ENCODE assay signal across 18 cellular contexts in the genomic region with DNA sequence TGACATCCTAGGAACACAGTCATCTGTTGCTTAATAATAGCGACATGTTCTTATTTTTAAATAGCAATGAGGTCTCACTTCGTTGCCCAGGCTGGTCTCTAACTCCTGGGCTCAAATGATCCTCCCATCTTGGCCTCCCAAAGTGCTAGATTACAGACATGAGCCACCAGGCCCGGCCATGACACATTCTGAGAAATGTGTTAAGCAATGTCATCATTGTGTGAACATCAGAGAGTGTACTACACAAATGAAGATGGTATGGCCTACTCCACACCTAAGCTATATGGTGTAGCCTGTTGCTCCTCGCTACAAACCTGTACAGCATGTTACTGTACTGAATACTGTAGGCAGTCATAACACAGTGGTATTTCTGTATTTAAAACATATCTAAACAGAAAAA.
"Had no signal": no experiment of that assay in that cellular context is flagged by ENCODE, and none has a peak within 500 bp of the region (broad histone marks: within the 10 kb centered on the region; RNA-seq: fewer than 3 reads in every experiment).

No MANE protein-coding gene starts in this region.

- H3K4me3 Mint-ChIP-seq: activated CD8-positive, alpha-beta T cell treated with anti-CD3 and anti-CD28 coated beads, Interleukin-2, amount 10 ng/mL, durations not matched to agents 7 days and 5 days; activated naive CD8-positive, alpha-beta T cell; dendritic cell treated with granulocyte-macrophage colony-stimulating factor and Interleukin-4, amounts not matched to agents 40 ng/mL and 50 ng/mL, for 4 days; endodermal cell had no signal

- ATAC-seq: activated CD8-positive, alpha-beta T cell treated with anti-CD3 and anti-CD28 coated beads, Interleukin-2, amount 10 ng/mL, durations not matched to agents 7 days and 5 days; left colon; stimulated activated naive CD8-positive, alpha-beta T cell treated with anti-CD3 and anti-CD28 coated beads, Interleukin-15, Interleukin-2, amounts not matched to agents 100 U/mL and 50 U/mL, for 24 hours; upper lobe of right lung had no signal

- DNase-seq: activated CD4-positive, CD25-positive, alpha-beta regulatory T cell treated with anti-CD3 and anti-CD28 coated beads, Interleukin-2, amount 50 U/mL, for 72 hours; activated CD8-positive, alpha-beta memory T cell treated with anti-CD3 and anti-CD28 coated beads, Interleukin-2, amount 50 U/mL, for 4 hours; activated CD8-positive, alpha-beta T cell treated with anti-CD3 and anti-CD28 coated beads, Interleukin-2, amount 10 ng/mL, durations not matched to agents 7 days and 5 days; cerebellar nuclear complex; endodermal cell; erythroblast; left colon; stimulated activated CD4-positive, alpha-beta T cell treated with anti-CD3 and anti-CD28 coated beads, Interleukin-2, amount 100 ng/mL, for 48 hours; stimulated activated naive CD8-positive, alpha-beta T cell treated with anti-CD3 and anti-CD28 coated beads, Interleukin-15, Interleukin-2, amounts not matched to agents 100 U/mL and 50 U/mL, for 24 hours; T-helper 9 cell; testis; upper lobe of right lung had no signal

- H3K27ac Mint-ChIP-seq: activated CD8-positive, alpha-beta T cell treated with anti-CD3 and anti-CD28 coated beads, Interleukin-2, amount 10 ng/mL, durations not matched to agents 7 days and 5 days; dendritic cell treated with granulocyte-macrophage colony-stimulating factor and Interleukin-4, amounts not matched to agents 40 ng/mL and 50 ng/mL, for 4 days; endodermal cell had no signal

- H3K4me1 ChIP-seq: parathyroid adenoma had no signal

- H3K27me3 Mint-ChIP-seq: activated naive CD8-positive, alpha-beta T cell; dendritic cell treated with granulocyte-macrophage colony-stimulating factor and Interleukin-4, amounts not matched to agents 40 ng/mL and 50 ng/mL, for 4 days had no signal

- H3K4me3 ChIP-seq: lung, SK-N-MC, testis, upper lobe of right lung had no signal

- H3K9me3 ChIP-seq: neutrophil, testis, upper lobe of right lung had no signal

- H3K27me3 ChIP-seq: neutrophil, testis, upper lobe of right lung had no signal

- H3K27ac ChIP-seq: neutrophil, parathyroid adenoma, SK-N-MC, testis, upper lobe of right lung had no signal

- H3K9me3 Mint-ChIP-seq: dendritic cell treated with granulocyte-macrophage colony-stimulating factor and Interleukin-4, amounts not matched to agents 40 ng/mL and 50 ng/mL, for 4 days; endodermal cell had no signal
